9 cellular contexts compared by ENCODE assay signal in genomic region chr4:152382057-152382785, GRCh38.
DNase-seq lines count a peak whose midpoint lies in the region; ATAC-seq and TF ChIP-seq lines count a peak whose summit lies in the region.
"Had no signal": no experiment of that assay in that cellular context is flagged by ENCODE, and none has a peak within 500 bp of the region (broad histone marks: within the 10 kb centered on the region; RNA-seq: fewer than 3 reads in every experiment).

No MANE protein-coding gene starts in this region.

- H3K4me3 ChIP-seq in mammary epithelial cell (replicated peaks in 1 of 3; ENCODE audit: insufficient read depth in 1 of 3, low read depth in 2 of 3, low read length in 3 of 3) (no peak overlapping the region), SU-DHL-6 (ENCODE audit: insufficient read depth, low read length, poor library complexity, severe bottlenecking) (no peak overlapping the region), hepatocyte (no peak overlapping the region), uterus (peak overlapping the region in 1 of 2 donors; percentile 15)

- H2AFZ ChIP-seq in mammary epithelial cell (ENCODE audit: low read depth, low read length) (no peak overlapping the region), SU-DHL-6 (ENCODE audit: low read depth, low read length, severe bottlenecking) (no peak overlapping the region), hepatocyte (no peak overlapping the region)

- no peaks in the 10 kb centered on the region for H3K4me1 ChIP-seq in mammary epithelial cell (ENCODE audit: insufficient read depth, low read length)
- no peaks in the 10 kb centered on the region for H3K4me1 ChIP-seq in hepatocyte (ENCODE audit: insufficient read depth)
- no peaks in the 10 kb centered on the region for H3K4me1 ChIP-seq in uterus

- no peak for TF ChIP-seq POLR2A in uterus (IDR thresholded peaks at IDR 0.05)

- dilution Hi-C loops in mammary epithelial cell (cut with HindIII; ENCODE audit: low sequenced_read_pairs), result no loop called here

- H3K27me3 ChIP-seq in mammary epithelial cell (ENCODE audit: insufficient read depth, low read length), result no peaks in the 10 kb centered on the region
- no peaks in the 10 kb centered on the region for H3K27me3 ChIP-seq in SU-DHL-6 (ENCODE audit: low read length)
- H3K27me3 ChIP-seq in hepatocyte, result no peaks in the 10 kb centered on the region
- no peaks in the 10 kb centered on the region for H3K27me3 ChIP-seq in uterus

- H3K79me2 ChIP-seq in mammary epithelial cell (ENCODE audit: insufficient read depth, low read length) (peaks cover 34% of the 10 kb centered on the region), SU-DHL-6 (ENCODE audit: insufficient read depth, low read length) (peaks cover 53% of the 10 kb centered on the region), hepatocyte (no peaks in the 10 kb centered on the region)

- H3K9me3 Mint-ChIP-seq in MCF 10A (ENCODE audit: unreplicated experiment), result no peaks in the 10 kb centered on the region

- peaks cover 10% of the 10 kb centered on the region for H3K4me1 Mint-ChIP-seq in MCF 10A (ENCODE audit: insufficient read depth, unreplicated experiment)

- H3K27me3 Mint-ChIP-seq in MCF 10A (ENCODE audit: insufficient read depth, unreplicated experiment), result no peaks in the 10 kb centered on the region

- H3K27ac ChIP-seq in mammary epithelial cell (ENCODE audit: insufficient read depth, low read depth, low read length), result no peak overlapping the region
- no peak overlapping the region for H3K27ac ChIP-seq in SU-DHL-6 (ENCODE audit: low read depth, low read length)
- H3K27ac ChIP-seq in hepatocyte, result no peak overlapping the region
- H3K27ac ChIP-seq in uterus, result peak overlapping the region; percentile 44 to 52

- H3K4me3 Mint-ChIP-seq in MCF 10A (ENCODE audit: unreplicated experiment), result no peak overlapping the region

- TF ChIP-seq CTCF in mammary epithelial cell (conservative IDR thresholded peaks at IDR 0.05 in 1 of 2, IDR thresholded peaks at IDR 0.05 in 1 of 2; ENCODE audit: extremely low read depth in 1 of 2, insufficient read depth in 1 of 2, low read depth in 1 of 2, low read length in 2 of 2) (no peak), MCF 10A (IDR thresholded peaks at IDR 0.05; ENCODE audit: unreplicated experiment) (no peak), SU-DHL-6 (IDR thresholded peaks at IDR 0.05; ENCODE audit: insufficient read depth, low read length, poor library complexity, severe bottlenecking) (no peak), hepatocyte (IDR thresholded peaks at IDR 0.05; ENCODE audit: poor library complexity) (no peak), uterus (IDR thresholded peaks at IDR 0.05) (no peak)

- BruUV-seq in mammary epithelial cell (replicated peaks; lab: Mats Ljungman, UMichigan) (no TSS peak), MCF 10A (replicated peaks; lab: Mats Ljungman, UMichigan) (no TSS peak)

- H3K9me3 ChIP-seq in mammary epithelial cell (replicated peaks; ENCODE audit: insufficient read depth, low read length) (no peaks in the 10 kb centered on the region), SU-DHL-6 (ENCODE audit: insufficient read depth, low read length) (no peaks in the 10 kb centered on the region), hepatocyte (ENCODE audit: low read depth) (no peaks in the 10 kb centered on the region), uterus (no peaks in the 10 kb centered on the region)

- intact Hi-C loops in mammary epithelial cell (cut with micrococcal nuclease), result no loop called here
- intact Hi-C loops in MCF 10A (cut with micrococcal nuclease), result no loop called here
- intact Hi-C loops in uterus (cut with DNase I; ENCODE audit: low total_unique reads), result no loop called here
- intact Hi-C loops in left colon (cut with DNase I, micrococcal nuclease), result no loop called here

- H3K4me2 ChIP-seq in mammary epithelial cell (ENCODE audit: insufficient read depth, low read depth, low read length) (peak overlapping the region; percentile 48), SU-DHL-6 (ENCODE audit: low read depth, low read length, poor library complexity, severe bottlenecking) (peak overlapping the region; percentile 7), hepatocyte (peak overlapping the region; percentile 26)

- no peak for ATAC-seq in left colon

- no peak for DNase-seq in mammary epithelial cell
- DNase-seq in MCF 10A (ENCODE audit: unreplicated experiment), result no peak
- DNase-seq in hepatocyte (ENCODE audit: low spot score), result no peak
- DNase-seq in uterus, result no peak
- DNase-seq in NCI-H1436 treated with DMSO at 0.1 percent for 48 hours (lab: John Stamatoyannopoulos, UW), result no peak
- DNase-seq in stimulated activated CD4-positive, alpha-beta T cell treated with anti-CD3 and anti-CD28 coated beads, Interleukin-2, amount 100 ng/mL, for 24 hours, result no peak
- no peak for DNase-seq in left colon
- DNase-seq: activated CD4-positive, alpha-beta T cell treated with anti-CD3 and anti-CD28 coated beads for 4 hours had no signal

- no peaks in the 10 kb centered on the region for H4K20me1 ChIP-seq in mammary epithelial cell (ENCODE audit: insufficient read depth, low read length)
- H4K20me1 ChIP-seq in SU-DHL-6 (ENCODE audit: low read depth, low read length), result no peaks in the 10 kb centered on the region; the same call in 1 of the 2 replicates
- no peaks in the 10 kb centered on the region for H4K20me1 ChIP-seq in hepatocyte (ENCODE audit: insufficient read depth, poor library complexity, severe bottlenecking)

- peak overlapping the region; percentile 65 for H3K9ac ChIP-seq in mammary epithelial cell (ENCODE audit: insufficient read depth, low read length)
- no peak overlapping the region for H3K9ac ChIP-seq in SU-DHL-6 (ENCODE audit: low read length)

- H3K9me2 ChIP-seq in SU-DHL-6 (replicated peaks; ENCODE audit: insufficient read depth, low read length) (no peaks in the 10 kb centered on the region), hepatocyte (replicated peaks; ENCODE audit: insufficient read depth) (no peaks in the 10 kb centered on the region)

- POLR2A ChIA-PET in MCF 10A (lab: Yijun Ruan, JAX), result interaction anchor here (1.4 to 1.8 kb wide), 2 partner anchors 27 to 31 kb away, joined by 3 to 4 read pairs; no protein-coding TSS in a partner anchor

- in situ Hi-C loops in mammary epithelial cell (cut with MboI; ENCODE audit: low sequenced_read_pairs in 2 of 2), result loop anchor here in 1 of 2 donors (25.0 kb wide), 1 partner anchor 1270 kb away; no protein-coding TSS in a partner anchor

- CTCF ChIA-PET in mammary epithelial cell (lab: Charles Lee; ENCODE audit: low non-redundant PET) (no interaction called here), MCF 10A (lab: Yijun Ruan, JAX) (interaction anchor here (0.6 to 1.5 kb wide), 2 partner anchors 9 to 559 kb away, joined by 3 read pairs; no protein-coding TSS in a partner anchor)

- H3K36me3 Mint-ChIP-seq in MCF 10A (ENCODE audit: insufficient read depth, unreplicated experiment), result no peaks in the 10 kb centered on the region

- peaks cover 19% of the 10 kb centered on the region; the same call in 1 of the 2 replicates for H3F3A ChIP-seq in SU-DHL-6 (ENCODE audit: insufficient read depth)

- 94% methylated on average over 4 of the region's 4 CpGs for WGBS in mammary epithelial cell (ENCODE audit: low coverage, missing lambda C conversion rate)
- WGBS in hepatocyte (ENCODE audit: low lambda C conversion rate, missing lambda C conversion rate), result 94% methylated on average over 4 of the region's 4 CpGs

- H3K27ac Mint-ChIP-seq in MCF 10A (ENCODE audit: low read depth, unreplicated experiment), result no peak overlapping the region

- H3K36me3 ChIP-seq in mammary epithelial cell (ENCODE audit: insufficient read depth, low read length), result no peaks in the 10 kb centered on the region
- peaks cover 7% of the 10 kb centered on the region; the same call in 1 of the 2 replicates for H3K36me3 ChIP-seq in SU-DHL-6 (ENCODE audit: low read length)
- H3K36me3 ChIP-seq in hepatocyte (replicated peaks; ENCODE audit: insufficient read depth, low read depth), result no peaks in the 10 kb centered on the region
- H3K36me3 ChIP-seq in uterus, result no peaks in the 10 kb centered on the region

Comparison
In these comparisons a context has a peak if more than half of its experiments do, and no peak if none do; other contexts are left out.
1. H3K27ac ChIP-seq: peak in uterus (2 of 2); none in mammary epithelial cell (single experiment), SU-DHL-6 (single experiment) and hepatocyte (single experiment).
2. Peak in every context shown above with its lines, with median percentiles within 50 percentile points of each other: H3K4me2 ChIP-seq.